In the genomic region with DNA sequence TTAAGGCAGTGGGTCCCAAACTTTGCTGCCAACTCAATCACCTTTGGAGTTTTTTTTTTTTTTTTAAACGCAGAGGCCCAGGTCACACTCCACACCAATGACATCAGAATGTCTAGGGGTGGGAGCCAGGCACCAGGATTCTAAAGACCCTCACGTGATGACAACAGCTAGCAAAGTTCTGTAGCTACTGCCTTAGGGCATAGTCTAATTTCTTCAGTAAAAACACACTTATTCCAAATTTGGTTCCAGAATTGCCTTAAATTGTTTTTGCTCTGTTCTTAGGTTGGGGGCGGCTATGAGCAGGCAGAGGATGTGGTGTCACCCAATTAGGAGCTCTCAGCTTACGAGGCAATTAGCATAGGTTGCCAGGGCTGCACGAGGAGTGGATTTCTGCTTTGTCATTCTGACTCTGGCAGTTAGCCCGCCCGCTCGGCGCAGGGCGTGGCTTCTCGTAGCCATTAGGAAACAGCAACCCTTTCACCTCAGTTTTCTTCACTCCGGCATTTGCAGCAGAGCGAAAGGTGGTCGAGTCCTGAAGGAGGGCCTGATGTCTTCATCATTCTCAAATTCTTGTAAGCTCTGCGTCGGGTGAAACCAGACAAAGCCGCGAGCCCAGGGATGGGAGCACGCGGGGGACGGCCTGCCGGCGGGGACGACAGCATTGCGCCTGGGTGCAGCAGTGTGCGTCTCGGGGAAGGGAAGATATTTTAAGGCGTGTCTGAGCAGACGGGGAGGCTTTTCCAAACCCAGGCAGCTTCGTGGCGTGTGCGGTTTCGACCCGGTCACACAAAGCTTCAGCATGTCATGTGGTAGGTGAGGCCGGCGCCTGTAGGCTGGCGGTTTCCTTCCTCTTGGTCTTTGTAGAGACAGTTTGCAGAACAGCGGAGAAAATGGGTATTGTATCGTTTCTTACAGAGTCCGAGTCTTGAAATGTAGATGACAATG, we compare ENCODE assay signal across 1 cellular context.
TF ChIP-seq lines count a peak whose summit lies in the region.

No MANE protein-coding gene starts in this region.

TF ChIP-seq in GM23338, 12 proteins besides CTCF, POLR2A, EP300 and RAD21 (continued from another document):
- no peak for TF ChIP-seq ZNF462 (CRISPR knock-in tag; IDR thresholded peaks at IDR 0.05)
